ENCODE assay signal across 13 cellular contexts in the genomic region with DNA sequence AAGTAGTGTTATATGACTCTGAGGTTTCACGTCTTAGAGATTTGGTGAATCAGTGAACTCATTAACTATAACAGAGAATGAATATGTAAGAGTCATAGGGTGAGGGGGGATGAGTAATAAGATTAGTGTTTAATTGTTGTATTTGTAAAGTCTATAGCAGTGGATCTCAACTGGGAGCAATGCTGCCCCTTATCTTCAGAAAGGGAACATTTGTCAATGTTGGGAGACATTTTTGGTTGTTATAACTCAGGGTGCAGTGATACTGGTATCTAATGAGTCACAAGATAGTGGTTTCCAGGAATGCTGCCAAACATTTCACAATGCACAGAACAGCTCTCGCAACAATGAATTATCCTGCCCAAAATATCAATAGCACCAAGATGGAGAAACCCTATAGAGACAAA.
DNase-seq lines count a peak whose midpoint lies in the region; ATAC-seq, FAIRE-seq and TF ChIP-seq lines count a peak whose summit lies in the region.
"Had no signal": no experiment of that assay in that cellular context is flagged by ENCODE, and none has a peak within 500 bp of the region (broad histone marks: within the 10 kb centered on the region; RNA-seq: fewer than 3 reads in every experiment).

No MANE protein-coding gene starts in this region.

- no peaks in the 10 kb centered on the region for H3K4me1 ChIP-seq in right atrium auricular region
- H3K4me1 ChIP-seq in SJSA1 (replicated peaks) = peaks cover 26% of the 10 kb centered on the region

- H3K27me3 ChIP-seq in right atrium auricular region (no peaks in the 10 kb centered on the region), SJSA1 (replicated peaks) (no peaks in the 10 kb centered on the region)

- TF ChIP-seq CTCF in right atrium auricular region (IDR thresholded peaks at IDR 0.05) = no peak

- no peak for TF ChIP-seq POLR2A in GM12891 (IDR thresholded peaks at IDR 0.05; ENCODE audit: low read depth, low read length)

- intact Hi-C loops in left cardiac atrium (cut with DNase I) = no loop called here

- H3K36me3 ChIP-seq in right atrium auricular region (no peaks in the 10 kb centered on the region), SJSA1 (no peaks in the 10 kb centered on the region)

- H3K4me3 ChIP-seq in right atrium auricular region (no peak overlapping the region), SJSA1 (no peak overlapping the region)

- DNase-seq in left cardiac atrium (no peak), right atrium auricular region (ENCODE audit: low spot score) (no peak), SJSA1 (ENCODE audit: low read depth in 1 of 2, low spot score in 2 of 2) (peak; percentile 42 to 69), glomerular endothelial cell (ENCODE audit: extremely low read depth, low read depth, low spot score) (peak; percentile 9), NCI-H1417 treated with DMSO at 0.1 percent for 48 hours (lab: John Stamatoyannopoulos, UW) (no peak), ecto neural progenitor cell (ENCODE audit: low spot score) (no peak), GM12891 (ENCODE audit: insufficient read length, low spot score) (no peak)
- DNase-seq: activated naive CD8-positive, alpha-beta T cell treated with anti-CD3 and anti-CD28 coated beads, Interleukin-2, amount 50 U/mL, for 24 hours; NK-92 treated with Interleukin-12 subunit alpha and Interleukin-12 subunit beta, amount 100 ng/mL, for 24 hours; posterior cingulate gyrus had no signal

- no peak for FAIRE-seq in GM12891 (lab: Jason Lieb, UNC)

- peak; percentile 53 to 96 for ATAC-seq in left cardiac atrium
- ATAC-seq in GM21786 (IDR thresholded peaks at IDR 0.05; ENCODE audit: unreplicated experiment) = no peak
- ATAC-seq: activated naive CD8-positive, alpha-beta T cell treated with anti-CD3 and anti-CD28 coated beads, Interleukin-2, amount 50 U/mL, for 24 hours; HCT116 had no signal

- H3K9me3 ChIP-seq in right atrium auricular region = no peaks in the 10 kb centered on the region
- no peaks in the 10 kb centered on the region; the same call in 1 of the 2 replicates for H3K9me3 ChIP-seq in SJSA1 (replicated peaks)

- no peak overlapping the region for H3K27ac ChIP-seq in right atrium auricular region
- H3K27ac ChIP-seq in SJSA1 = peak overlapping the region; percentile 47
- H3K27ac ChIP-seq: C4-2B had no signal

TF ChIP-seq in GM12891, 5 proteins besides CTCF, POLR2A, EP300 and RAD21:
- TF ChIP-seq TAF1 (IDR thresholded peaks at IDR 0.05; ENCODE audit: low read depth, low read length) = no peak
- TF ChIP-seq PAX5 (IDR thresholded peaks at IDR 0.05; ENCODE audit: insufficient read depth, low read length, severe bottlenecking) = no peak
- TF ChIP-seq SPI1 (IDR thresholded peaks at IDR 0.05; ENCODE audit: low read depth, low read length) = no peak

Comparison
In these comparisons a context has a peak if more than half of its experiments do, and no peak if none do; other contexts are left out.
1. DNase-seq: peak in SJSA1 (2 of 2) and glomerular endothelial cell (single experiment); none in left cardiac atrium (single experiment), right atrium auricular region (single experiment), NCI-H1417 treated with DMSO at 0.1 percent for 48 hours (single experiment), ecto neural progenitor cell (single experiment) and GM12891 (single experiment).